In genomic region chr16:19718624-19718965, GRCh38 we compare ENCODE assay signal across 8 cellular contexts. TPM values are rescaled to one million over a fixed set of nuclear protein-coding genes. Genes with fewer than 3 reads are reported as not detected.
DNase-seq lines count a peak whose midpoint lies in the region; ATAC-seq and TF ChIP-seq lines count a peak whose summit lies in the region.

No MANE protein-coding gene starts in this region.

- no TSS peak for BruUV-seq in A673 (replicated peaks; lab: Mats Ljungman, UMichigan)

- peak; percentile 33 for DNase-seq in A673 (ENCODE audit: low spot score)
- DNase-seq in H7 = peak; percentile 81
- DNase-seq in WTC11 (ENCODE audit: low spot score) = peak; percentile 54
- DNase-seq in stimulated activated effector memory CD8-positive, alpha-beta T cell treated with anti-CD3 and anti-CD28 coated beads, Interleukin-12 subunit alpha, Interleukin-12 subunit beta, amount 100 ng/mL, for 72 hours (ENCODE audit: low spot score in 2 of 2) = no peak
- no peak for DNase-seq in germinal center (ENCODE audit: low spot score)
- no peak for DNase-seq in left lobe of liver (ENCODE audit: low spot score)
- DNase-seq in GM19240 (ENCODE audit: insufficient read length, low spot score) = no peak

- POLR2A ChIA-PET in A673 (lab: Charles Lee; ENCODE audit: low non-redundant PET) = no interaction called here
- POLR2A ChIA-PET in WTC11 (lab: Charles Lee) = interaction anchor here (1.0 to 2.7 kb wide), 6 partner anchors 20 to 164 kb away, joined by 3 to 7 read pairs (median 4); partner anchors contain the start of gene VPS35L

- H3K9me3 Mint-ChIP-seq in WTC11 = no peaks in the 10 kb centered on the region
- H3K9me3 Mint-ChIP-seq in stimulated activated effector memory CD8-positive, alpha-beta T cell treated with anti-CD3 and anti-CD28 coated beads, Interleukin-12 subunit alpha, Interleukin-12 subunit beta, amount 100 ng/mL, for 72 hours = no peaks in the 10 kb centered on the region

- peaks cover 33% of the 10 kb centered on the region for H3K4me1 Mint-ChIP-seq in WTC11
- H3K4me1 Mint-ChIP-seq in stimulated activated effector memory CD8-positive, alpha-beta T cell treated with anti-CD3 and anti-CD28 coated beads, Interleukin-12 subunit alpha, Interleukin-12 subunit beta, amount 100 ng/mL, for 72 hours = peaks cover 25% of the 10 kb centered on the region

- peak overlapping the region; percentile 77 for H3K27ac ChIP-seq in A673 (ENCODE audit: low read depth, low read length, poor library complexity, severe bottlenecking)

- peaks cover 22% of the 10 kb centered on the region for H3K36me3 Mint-ChIP-seq in WTC11
- H3K36me3 Mint-ChIP-seq in stimulated activated effector memory CD8-positive, alpha-beta T cell treated with anti-CD3 and anti-CD28 coated beads, Interleukin-12 subunit alpha, Interleukin-12 subunit beta, amount 100 ng/mL, for 72 hours = peaks cover 35% of the 10 kb centered on the region

- TF ChIP-seq CTCF in A673 (conservative IDR thresholded peaks at IDR 0.05; ENCODE audit: low read depth, low read length) = no peak
- TF ChIP-seq CTCF in WTC11 (IDR thresholded peaks at IDR 0.05) = no peak

- H3K4me3 ChIP-seq in A673 (ENCODE audit: low read depth, low read length, poor library complexity, severe bottlenecking) (peak overlapping the region; percentile 81), H7 (ENCODE audit: insufficient read depth, low read depth, low read length) (peak overlapping the region; percentile 87), iPS-11a (ENCODE audit: low read depth, low read length) (peak overlapping the region; percentile 95)

- H3K4me3 Mint-ChIP-seq in WTC11 = peak overlapping the region; percentile 97
- H3K4me3 Mint-ChIP-seq in stimulated activated effector memory CD8-positive, alpha-beta T cell treated with anti-CD3 and anti-CD28 coated beads, Interleukin-12 subunit alpha, Interleukin-12 subunit beta, amount 100 ng/mL, for 72 hours = peak overlapping the region; percentile 87

- no peaks in the 10 kb centered on the region for H3K27me3 Mint-ChIP-seq in WTC11 (ENCODE audit: low read depth)

- ATAC-seq in WTC11 (peak; percentile 10), left lobe of liver (no peak)
- ATAC-seq in stimulated activated effector memory CD8-positive, alpha-beta T cell treated with anti-CD3 and anti-CD28 coated beads, Interleukin-12 subunit alpha, Interleukin-12 subunit beta, amount 100 ng/mL, for 72 hours = no peak

- H3K36me3 ChIP-seq in A673 (ENCODE audit: insufficient read depth, low read length, poor library complexity, severe bottlenecking) (peaks cover 11% of the 10 kb centered on the region), H7 (replicated peaks; ENCODE audit: control insufficient read depth, insufficient read depth, low read length) (peaks cover 8% of the 10 kb centered on the region)

- CTCF ChIA-PET in A673 (lab: Charles Lee) = no interaction called here
- CTCF ChIA-PET in WTC11 (lab: Charles Lee) = interaction anchor here (0.6 to 1.7 kb wide), 9 partner anchors 33 to 667 kb away, joined by 3 to 10 read pairs (median 4); partner anchors contain the start of gene VPS35L

- H3K27me3 ChIP-seq in A673 (replicated peaks; ENCODE audit: insufficient read depth, low read depth, low read length, poor library complexity) (no peaks in the 10 kb centered on the region), H7 (ENCODE audit: control insufficient read depth, insufficient read depth, low read length) (no peaks in the 10 kb centered on the region)

- H3K9me3 ChIP-seq in A673 (ENCODE audit: low read depth, low read length, poor library complexity, severe bottlenecking) = no peaks in the 10 kb centered on the region

- peaks cover 12% of the 10 kb centered on the region for H3K4me1 ChIP-seq in A673 (ENCODE audit: insufficient read depth, low read length, poor library complexity, severe bottlenecking)

- peak overlapping the region; percentile 76; the same call in 1 of the 2 replicates for H3K27ac Mint-ChIP-seq in WTC11
- H3K27ac Mint-ChIP-seq in stimulated activated effector memory CD8-positive, alpha-beta T cell treated with anti-CD3 and anti-CD28 coated beads, Interleukin-12 subunit alpha, Interleukin-12 subunit beta, amount 100 ng/mL, for 72 hours = peak overlapping the region; percentile 93

- intact Hi-C loops in A673 (cut with micrococcal nuclease; ENCODE audit: unreplicated experiment) = loop anchor here (2.0 kb wide), 1 partner anchor 164 kb away; no protein-coding TSS in a partner anchor

TF ChIP-seq in WTC11, 78 proteins besides CTCF, POLR2A, EP300 and RAD21:
- TF ChIP-seq USF2 (CRISPR knock-in tag; IDR thresholded peaks at IDR 0.05) (no peak), ATF1 (CRISPR knock-in tag; IDR thresholded peaks at IDR 0.05) (no peak), JAZF1 (CRISPR knock-in tag; IDR thresholded peaks at IDR 0.05) (no peak), ZNF121 (CRISPR knock-in tag; IDR thresholded peaks at IDR 0.05) (no peak), PRDM15 (CRISPR knock-in tag; IDR thresholded peaks at IDR 0.05) (no peak), ZNF425 (CRISPR knock-in tag; conservative IDR thresholded peaks at IDR 0.05) (no peak), ZNF232 (CRISPR knock-in tag; IDR thresholded peaks at IDR 0.05) (no peak), SOX15 (CRISPR knock-in tag; IDR thresholded peaks at IDR 0.05) (no peak), MLX (CRISPR knock-in tag; IDR thresholded peaks at IDR 0.05) (no peak)

RNA-seq across cellular contexts. Expression of gene IQCK, which starts 0.5 kb away (rescaled TPM):
- total RNA-seq in A673 (2021) = 11.2 and 14.1 TPM in 2 replicates
- 4.4 and 6.4 TPM in 2 replicates for total RNA-seq in H7 (2014; rRNA removed; shearing (Covaris generic))
- total RNA-seq in WTC11 (2021) = 5.2 to 6.0 TPM (median 5.8 TPM) in 3 replicates
- total RNA-seq in left lobe of liver = 2.5 TPM

RNA-seq across cellular contexts. Expression of gene KNOP1, which starts 0.6 kb away (rescaled TPM):
- total RNA-seq in A673 (2021) (65.0 and 68.9 TPM in 2 replicates), WTC11 (2021) (87.4 to 102 TPM (median 93.4 TPM) in 3 replicates), left lobe of liver (4.9 TPM)
- total RNA-seq in H7 (2014; rRNA removed; shearing (Covaris generic)) = 35.5 and 50.6 TPM in 2 replicates

Comparison
In these comparisons a context has a peak if more than half of its experiments do, and no peak if none do; other contexts are left out.
1. DNase-seq: peak in A673 (single experiment), H7 (single experiment) and WTC11 (single experiment); none in stimulated activated effector memory CD8-positive, alpha-beta T cell treated with anti-CD3 and anti-CD28 coated beads, Interleukin-12 subunit alpha, Interleukin-12 subunit beta, amount 100 ng/mL, for 72 hours (0 of 2), germinal center (single experiment), left lobe of liver (single experiment) and GM19240 (single experiment).
2. Peak in every context shown above with its lines, with median percentiles within 50 percentile points of each other: H3K4me3 ChIP-seq.